Comparison of ENCODE assay signal across 18 cellular contexts in the genomic region with DNA sequence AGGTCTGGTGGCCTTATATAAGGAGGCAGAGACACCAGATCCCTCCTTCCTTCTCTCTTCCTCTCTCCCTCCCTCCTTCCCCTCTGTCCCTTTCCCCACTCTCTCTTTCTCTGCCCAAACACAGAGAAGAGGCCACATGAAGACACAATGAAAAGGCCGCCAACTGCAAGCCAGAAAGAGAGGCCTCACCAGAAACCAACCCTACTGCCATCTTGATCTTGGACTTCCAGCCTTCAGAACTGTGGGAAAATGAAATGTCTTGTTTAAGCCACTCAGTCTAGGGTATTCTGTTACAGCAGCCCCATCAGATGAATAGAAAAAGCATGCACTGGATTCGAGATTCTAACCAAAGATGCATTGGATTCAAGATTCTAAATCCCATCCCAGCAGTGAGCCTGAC.
A peak's percentile ranks its signal among the peaks of the same experiment; 100 is the strongest.
DNase-seq lines count a peak whose midpoint lies in the region; ATAC-seq and TF ChIP-seq lines count a peak whose summit lies in the region.
"Had no signal": no experiment of that assay in that cellular context is flagged by ENCODE, and none has a peak within 500 bp of the region (broad histone marks: within the 10 kb centered on the region; RNA-seq: fewer than 3 reads in every experiment).

No MANE protein-coding gene starts in this region.

- H3K36me3 ChIP-seq in trophoblast cell (ENCODE audit: control insufficient read depth in 1 of 2, insufficient read depth in 2 of 2, low read length in 2 of 2), result no peaks in the 10 kb centered on the region

- no peak overlapping the region for H3K18ac ChIP-seq in trophoblast cell (ENCODE audit: low read length)

- H3K14ac ChIP-seq in trophoblast cell (ENCODE audit: low read length), result no peak overlapping the region

- no peaks in the 10 kb centered on the region for H3K27me3 ChIP-seq in CD4-positive, alpha-beta T cell (ENCODE audit: control insufficient read depth, insufficient read depth, low read length)
- no peaks in the 10 kb centered on the region for H3K27me3 ChIP-seq in trophoblast cell (ENCODE audit: insufficient read depth, low read length)

- POLR2A ChIA-PET in activated CD4-positive, alpha-beta memory T cell treated with anti-CD3 and anti-CD28 coated beads for 36 hours (lab: Charles Lee), result interaction anchor here (1.7 to 2.9 kb wide), 3 partner anchors 42 to 231 kb away, joined by 5 to 22 read pairs (median 21); partner anchors contain the start of genes CDNF, HSPA14 and MSANTD7
- POLR2A ChIA-PET in activated CD4-positive, alpha-beta memory T cell treated with anti-CD3 and anti-CD28 coated beads, Interleukin-2, amount 10 ng/mL, durations not matched to agents 7 days and 5 days (lab: Charles Lee), result interaction anchor here (0.8 to 3.4 kb wide), 4 partner anchors 18 to 39 kb away, joined by 3 to 21 read pairs (median 18); no protein-coding TSS in a partner anchor
- POLR2A ChIA-PET in CD4-positive, alpha-beta T cell (lab: Charles Lee), result interaction anchor here (1.8 kb wide), 1 partner anchor 18 kb away, joined by 4 read pairs; no protein-coding TSS in a partner anchor

- no peak overlapping the region for H2AK5ac ChIP-seq in trophoblast cell (ENCODE audit: low read length)

- no peaks in the 10 kb centered on the region for H3K9me3 ChIP-seq in CD4-positive, alpha-beta T cell (ENCODE audit: control insufficient read depth, low read length)
- H3K9me3 ChIP-seq in trophoblast cell (ENCODE audit: insufficient read depth, low read depth, low read length), result no peaks in the 10 kb centered on the region

- H3K79me2 ChIP-seq in trophoblast cell (ENCODE audit: control insufficient read depth, insufficient read depth, low read length, poor library complexity), result peaks cover 2% of the 10 kb centered on the region

- WGBS in trophoblast cell (ENCODE audit: extremely low coverage, insufficient coverage, insufficient read length), result no CpG with 5 or more reads among the region's 2 CpGs

- no peak overlapping the region for H2AFZ ChIP-seq in trophoblast cell (ENCODE audit: insufficient read depth, low read length, poor library complexity)
- H2AFZ ChIP-seq: GM23338 had no signal

- DNase-seq in activated CD4-positive, alpha-beta memory T cell treated with anti-CD3 and anti-CD28 coated beads for 36 hours, result no peak
- DNase-seq in activated CD4-positive, alpha-beta memory T cell treated with anti-CD3 and anti-CD28 coated beads, Interleukin-2, amount 10 ng/mL, durations not matched to agents 7 days and 5 days, result no peak
- DNase-seq in CD4-positive, alpha-beta T cell, result no peak
- DNase-seq in activated T-helper 2 cell treated with anti-CD3 and anti-CD28 coated beads, Interferon-gamma antibody, Interleukin-2, Interleukin-4, amounts not matched to agents 10 μg/mL and 5 μg/mL and 100 μg/mL, durations not matched to agents 14 hours and 24 hours and 36 hours (ENCODE audit: low spot score), result no peak
- DNase-seq in trophoblast cell (no peak), hippocampal formation (lab: John Stamatoyannopoulos, UW) (no peak), SW 1271 (lab: John Stamatoyannopoulos, UW) (no peak), NAMALWA (ENCODE audit: low spot score) (no peak)
- DNase-seq: COR-L47, GF-D8, NCI-H1048, NCI-H2081 treated with DMSO at 0.1 percent for 48 hours, NCI-H2227 treated with DMSO at 0.1 percent for 48 hours, NCI-H524 had no signal

- H3K4me3 ChIP-seq in trophoblast cell (ENCODE audit: low read depth, low read length), result no peak overlapping the region
- H3K4me3 ChIP-seq: GM23338, K562 had no signal

- no peaks in the 10 kb centered on the region for H3K9me3 Mint-ChIP-seq in activated CD4-positive, alpha-beta memory T cell treated with anti-CD3 and anti-CD28 coated beads for 36 hours
- H3K9me3 Mint-ChIP-seq in activated CD4-positive, alpha-beta memory T cell treated with anti-CD3 and anti-CD28 coated beads, Interleukin-2, amount 10 ng/mL, durations not matched to agents 7 days and 5 days, result no peaks in the 10 kb centered on the region
- H3K9me3 Mint-ChIP-seq in CD4-positive, alpha-beta T cell, result no peaks in the 10 kb centered on the region
- peaks cover 8% of the 10 kb centered on the region for H3K9me3 Mint-ChIP-seq in activated T-helper 2 cell treated with anti-CD3 and anti-CD28 coated beads, Interferon-gamma antibody, Interleukin-2, Interleukin-4, amounts not matched to agents 10 μg/mL and 5 μg/mL and 100 μg/mL, durations not matched to agents 14 hours and 24 hours and 36 hours

- H4K8ac ChIP-seq in trophoblast cell (ENCODE audit: low read depth, low read length), result no peak overlapping the region

- CTCF ChIA-PET in activated CD4-positive, alpha-beta memory T cell treated with anti-CD3 and anti-CD28 coated beads for 36 hours (lab: Charles Lee), result interaction anchor here (1.0 to 1.7 kb wide), 2 partner anchors 59 to 216 kb away, joined by 3 to 6 read pairs; no protein-coding TSS in a partner anchor
- CTCF ChIA-PET in activated CD4-positive, alpha-beta memory T cell treated with anti-CD3 and anti-CD28 coated beads, Interleukin-2, amount 10 ng/mL, durations not matched to agents 7 days and 5 days (lab: Charles Lee), result interaction anchor here (1.3 kb wide), 1 partner anchor 70 kb away, joined by 4 read pairs; no protein-coding TSS in a partner anchor
- CTCF ChIA-PET in CD4-positive, alpha-beta T cell (lab: Charles Lee), result no interaction called here

- peak overlapping the region; percentile 9 for H3K27ac Mint-ChIP-seq in activated CD4-positive, alpha-beta memory T cell treated with anti-CD3 and anti-CD28 coated beads for 36 hours
- H3K27ac Mint-ChIP-seq in activated CD4-positive, alpha-beta memory T cell treated with anti-CD3 and anti-CD28 coated beads, Interleukin-2, amount 10 ng/mL, durations not matched to agents 7 days and 5 days, result no peak overlapping the region
- peak overlapping the region; percentile 90 for H3K27ac Mint-ChIP-seq in CD4-positive, alpha-beta T cell
- peak overlapping the region; percentile 37 for H3K27ac Mint-ChIP-seq in activated T-helper 2 cell treated with anti-CD3 and anti-CD28 coated beads, Interferon-gamma antibody, Interleukin-2, Interleukin-4, amounts not matched to agents 10 μg/mL and 5 μg/mL and 100 μg/mL, durations not matched to agents 14 hours and 24 hours and 36 hours
- H3K27ac Mint-ChIP-seq: GM23338 had no signal

- no peak overlapping the region for H3K9ac ChIP-seq in trophoblast cell (ENCODE audit: low read length)

- H4K91ac ChIP-seq in trophoblast cell (ENCODE audit: low read depth, low read length), result no peak overlapping the region

- peaks cover 16% of the 10 kb centered on the region for H3K79me1 ChIP-seq in trophoblast cell (ENCODE audit: low read length)

- H2BK5ac ChIP-seq in trophoblast cell (ENCODE audit: low read depth, low read length, poor library complexity), result no peak overlapping the region

- H3K4me1 Mint-ChIP-seq in activated CD4-positive, alpha-beta memory T cell treated with anti-CD3 and anti-CD28 coated beads for 36 hours (ENCODE audit: low read depth), result peaks cover 39% of the 10 kb centered on the region
- peaks cover 38% of the 10 kb centered on the region for H3K4me1 Mint-ChIP-seq in activated CD4-positive, alpha-beta memory T cell treated with anti-CD3 and anti-CD28 coated beads, Interleukin-2, amount 10 ng/mL, durations not matched to agents 7 days and 5 days
- H3K4me1 Mint-ChIP-seq in CD4-positive, alpha-beta T cell (ENCODE audit: low read depth), result peaks cover 43% of the 10 kb centered on the region
- peaks cover 64% of the 10 kb centered on the region for H3K4me1 Mint-ChIP-seq in activated T-helper 2 cell treated with anti-CD3 and anti-CD28 coated beads, Interferon-gamma antibody, Interleukin-2, Interleukin-4, amounts not matched to agents 10 μg/mL and 5 μg/mL and 100 μg/mL, durations not matched to agents 14 hours and 24 hours and 36 hours (ENCODE audit: low read depth)

- no peak for ATAC-seq in CD4-positive, alpha-beta T cell (ENCODE audit: poor library complexity)
- ATAC-seq: GM23338, HCT116, K562 had no signal

- H3K27me3 Mint-ChIP-seq in activated CD4-positive, alpha-beta memory T cell treated with anti-CD3 and anti-CD28 coated beads for 36 hours, result no peaks in the 10 kb centered on the region
- H3K27me3 Mint-ChIP-seq in activated CD4-positive, alpha-beta memory T cell treated with anti-CD3 and anti-CD28 coated beads, Interleukin-2, amount 10 ng/mL, durations not matched to agents 7 days and 5 days, result no peaks in the 10 kb centered on the region
- no peaks in the 10 kb centered on the region for H3K27me3 Mint-ChIP-seq in CD4-positive, alpha-beta T cell
- no peaks in the 10 kb centered on the region for H3K27me3 Mint-ChIP-seq in activated T-helper 2 cell treated with anti-CD3 and anti-CD28 coated beads, Interferon-gamma antibody, Interleukin-2, Interleukin-4, amounts not matched to agents 10 μg/mL and 5 μg/mL and 100 μg/mL, durations not matched to agents 14 hours and 24 hours and 36 hours (ENCODE audit: low read depth)

- H3K23ac ChIP-seq in trophoblast cell (ENCODE audit: low read length), result no peak overlapping the region

- H2BK120ac ChIP-seq in trophoblast cell (ENCODE audit: insufficient read depth, low read length, poor library complexity), result no peak overlapping the region

- no peak overlapping the region for H3K4me2 ChIP-seq in trophoblast cell (ENCODE audit: low read length)
- H3K4me2 ChIP-seq: GM23338 had no signal

- H3K36me3 Mint-ChIP-seq in activated CD4-positive, alpha-beta memory T cell treated with anti-CD3 and anti-CD28 coated beads for 36 hours, result peaks cover 16% of the 10 kb centered on the region
- peaks cover 31% of the 10 kb centered on the region for H3K36me3 Mint-ChIP-seq in activated CD4-positive, alpha-beta memory T cell treated with anti-CD3 and anti-CD28 coated beads, Interleukin-2, amount 10 ng/mL, durations not matched to agents 7 days and 5 days (ENCODE audit: low read depth)
- H3K36me3 Mint-ChIP-seq in CD4-positive, alpha-beta T cell (ENCODE audit: low read depth), result peaks cover 28% of the 10 kb centered on the region
- peaks cover 23% of the 10 kb centered on the region for H3K36me3 Mint-ChIP-seq in activated T-helper 2 cell treated with anti-CD3 and anti-CD28 coated beads, Interferon-gamma antibody, Interleukin-2, Interleukin-4, amounts not matched to agents 10 μg/mL and 5 μg/mL and 100 μg/mL, durations not matched to agents 14 hours and 24 hours and 36 hours (ENCODE audit: low read depth)

- peak overlapping the region; percentile 38 for H2BK12ac ChIP-seq in trophoblast cell (ENCODE audit: low read length)

- peaks cover 8 to 20% of the 10 kb centered on the region in 2 experiments for H3K4me1 ChIP-seq in trophoblast cell (ENCODE audit: control insufficient read depth in 1 of 2, insufficient read depth in 2 of 2, low read length in 2 of 2)

- H3K27ac ChIP-seq in CD4-positive, alpha-beta T cell (ENCODE audit: low read depth, low read length), result no peak overlapping the region
- no peak overlapping the region for H3K27ac ChIP-seq in trophoblast cell (ENCODE audit: low read depth, low read length)
- H3K27ac ChIP-seq: C4-2B had no signal

- H4K12ac ChIP-seq in trophoblast cell (ENCODE audit: low read depth, low read length), result no peak overlapping the region

- intact Hi-C loops in activated CD4-positive, alpha-beta memory T cell treated with anti-CD3 and anti-CD28 coated beads for 36 hours (cut with micrococcal nuclease), result loop anchor here (5.0 kb wide), 1 partner anchor 216 kb away; no protein-coding TSS in a partner anchor
- intact Hi-C loops in CD4-positive, alpha-beta T cell (cut with DNase I, micrococcal nuclease), result loop anchor here in 1 of 2 experiments (2.0 kb wide), 1 partner anchor 40 kb away; no protein-coding TSS in a partner anchor
- intact Hi-C loops in activated T-helper 2 cell treated with anti-CD3 and anti-CD28 coated beads, Interferon-gamma antibody, Interleukin-2, Interleukin-4, amounts not matched to agents 10 μg/mL and 5 μg/mL and 100 μg/mL, durations not matched to agents 14 hours and 24 hours and 36 hours (cut with micrococcal nuclease), result loop anchor here (5.0 to 10.0 kb wide), 3 partner anchors 216 to 518 kb away; partner anchors contain the start of gene DCLRE1C

- H3K4ac ChIP-seq in trophoblast cell (ENCODE audit: low read depth, low read length), result no peak overlapping the region

- no peak overlapping the region for H3K4me3 Mint-ChIP-seq in activated CD4-positive, alpha-beta memory T cell treated with anti-CD3 and anti-CD28 coated beads for 36 hours
- H3K4me3 Mint-ChIP-seq in activated CD4-positive, alpha-beta memory T cell treated with anti-CD3 and anti-CD28 coated beads, Interleukin-2, amount 10 ng/mL, durations not matched to agents 7 days and 5 days, result no peak overlapping the region
- peak overlapping the region; percentile 90 for H3K4me3 Mint-ChIP-seq in CD4-positive, alpha-beta T cell
- H3K4me3 Mint-ChIP-seq in activated T-helper 2 cell treated with anti-CD3 and anti-CD28 coated beads, Interferon-gamma antibody, Interleukin-2, Interleukin-4, amounts not matched to agents 10 μg/mL and 5 μg/mL and 100 μg/mL, durations not matched to agents 14 hours and 24 hours and 36 hours (ENCODE audit: low read depth), result no peak overlapping the region
- H3K4me3 Mint-ChIP-seq: GM23338 had no signal

- TF ChIP-seq CTCF in CD4-positive, alpha-beta T cell (IDR thresholded peaks at IDR 0.05), result no peak
